ENCODE assay signal across 8 cellular contexts in genomic region chr7:116511552-116512523, GRCh38.
DNase-seq lines count a peak whose midpoint lies in the region; ATAC-seq and TF ChIP-seq lines count a peak whose summit lies in the region.

No MANE protein-coding gene starts in this region.

- no peak for TF ChIP-seq CTCF in AG10803 (conservative IDR thresholded peaks at IDR 0.05; ENCODE audit: low read length)
- TF ChIP-seq CTCF in cardiac fibroblast (IDR thresholded peaks at IDR 0.05; ENCODE audit: low read depth, low read length), result no peak

- H3K4me3 ChIP-seq in AG10803 (ENCODE audit: low read length) (peak overlapping the region; percentile 39), cardiac fibroblast (replicated peaks in 1 of 2; ENCODE audit: low read depth in 2 of 2, low read length in 2 of 2) (peak overlapping the region; percentile 1 to 46)

- DNase-seq in AG10803 (ENCODE audit: low read depth) (peak; percentile 23), NCI-H69 (lab: John Stamatoyannopoulos, UW) (peak; percentile 52), cardiac fibroblast (ENCODE audit: low read depth in 2 of 2) (peak; percentile 37 to 72), midbrain (lab: John Stamatoyannopoulos, UW) (peak; percentile 75), GM19238 (ENCODE audit: insufficient read length, low spot score) (no peak)
- DNase-seq in stimulated activated CD4-positive, alpha-beta T cell treated with anti-CD3 and anti-CD28 coated beads, Interleukin-2, amount 100 ng/mL, for 48 hours, result no peak

- peak; percentile 98 for ATAC-seq in GM18517 (IDR thresholded peaks at IDR 0.05; ENCODE audit: unreplicated experiment)
- ATAC-seq in HG02970 (IDR thresholded peaks at IDR 0.05; ENCODE audit: low FRiP score, unreplicated experiment), result peak; percentile 99

Comparison
In these comparisons a context has a peak if more than half of its experiments do, and no peak if none do; other contexts are left out.
1. DNase-seq: peak in AG10803 (single experiment), NCI-H69 (single experiment), cardiac fibroblast (2 of 2) and midbrain (single experiment); none in stimulated activated CD4-positive, alpha-beta T cell treated with anti-CD3 and anti-CD28 coated beads, Interleukin-2, amount 100 ng/mL, for 48 hours (0 of 2) and GM19238 (single experiment).